In the genomic region with DNA sequence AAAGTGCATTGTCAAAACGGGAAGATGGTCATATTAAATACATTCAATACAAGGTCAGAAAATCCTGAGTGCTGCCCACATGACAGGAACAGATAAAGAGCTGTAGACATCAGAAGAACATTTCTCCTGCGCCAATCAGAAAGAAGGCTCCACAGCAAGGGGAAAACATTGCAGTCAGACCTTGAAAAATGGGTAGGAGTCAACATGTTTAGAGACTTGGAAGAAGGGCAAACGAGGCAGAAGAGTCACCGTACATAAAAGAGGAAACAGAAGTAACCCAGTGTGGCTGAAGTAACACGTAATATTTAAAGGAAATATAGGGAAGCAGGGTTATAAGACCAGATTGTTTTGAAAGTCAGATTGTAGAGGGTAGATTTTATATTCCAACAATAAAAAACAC, we compare ENCODE assay signal across 16 cellular contexts. TPM values are rescaled to one million over a fixed set of nuclear protein-coding genes. Genes with fewer than 3 reads are reported as not detected.
DNase-seq lines count a peak whose midpoint lies in the region; ATAC-seq and TF ChIP-seq lines count a peak whose summit lies in the region.
"Had no signal": no experiment of that assay in that cellular context is flagged by ENCODE, and none has a peak within 500 bp of the region (broad histone marks: within the 10 kb centered on the region; RNA-seq: fewer than 3 reads in every experiment).

No MANE protein-coding gene starts in this region.

- no peaks in the 10 kb centered on the region for H3F3A ChIP-seq in MM.1S (ENCODE audit: insufficient read depth, low read length)

- intact Hi-C loops in stomach (cut with DNase I; ENCODE audit: low total_unique reads) = no loop called here

- H3K27ac Mint-ChIP-seq in activated T-cell treated with anti-CD3 and anti-CD28 coated beads, Interleukin-2, amount 50 U/mL, for 24 hours = peak overlapping the region; percentile 1
- H3K27ac Mint-ChIP-seq in progenitor cell of endocrine pancreas = peak overlapping the region; percentile 3
- H3K27ac Mint-ChIP-seq: activated T-helper 2 cell treated with anti-CD3 and anti-CD28 coated beads, Interferon-gamma antibody, Interleukin-2, Interleukin-4, amounts not matched to agents 10 μg/mL and 5 μg/mL and 100 μg/mL, durations not matched to agents 14 hours and 24 hours and 36 hours; T-helper 2 cell treated with Interferon-gamma antibody and Interleukin-4, amounts not matched to agents 5 μg/mL and 100 μg/mL, for 36 hours had no signal

- H2AFZ ChIP-seq in MM.1S (ENCODE audit: low read length) = no peak overlapping the region
- H2AFZ ChIP-seq: hepatocyte, parathyroid adenoma had no signal

- TF ChIP-seq CTCF in progenitor cell of endocrine pancreas (IDR thresholded peaks at IDR 0.05; ENCODE audit: unreplicated experiment) (no peak), stomach (IDR thresholded peaks at IDR 0.05) (no peak), MM.1S (IDR thresholded peaks at IDR 0.05; ENCODE audit: low read length) (no peak)

- H3K27ac ChIP-seq in stomach = peak overlapping the region in 1 of 5 donors; percentile 18
- no peak overlapping the region for H3K27ac ChIP-seq in MM.1S (ENCODE audit: low read length)
- H3K27ac ChIP-seq: hepatocyte, parathyroid adenoma had no signal

- peaks cover 61% of the 10 kb centered on the region for H3K4me1 Mint-ChIP-seq in activated T-cell treated with anti-CD3 and anti-CD28 coated beads, Interleukin-2, amount 50 U/mL, for 24 hours (ENCODE audit: low read depth)
- peaks cover 8% of the 10 kb centered on the region for H3K4me1 Mint-ChIP-seq in progenitor cell of endocrine pancreas (ENCODE audit: low read depth)

- H3K27me3 Mint-ChIP-seq in activated T-cell treated with anti-CD3 and anti-CD28 coated beads, Interleukin-2, amount 50 U/mL, for 24 hours = no peaks in the 10 kb centered on the region
- no peaks in the 10 kb centered on the region for H3K27me3 Mint-ChIP-seq in progenitor cell of endocrine pancreas
- H3K27me3 Mint-ChIP-seq: CD8-positive, alpha-beta memory T cell had no signal

- no peak overlapping the region for H3K4me3 Mint-ChIP-seq in activated T-cell treated with anti-CD3 and anti-CD28 coated beads, Interleukin-2, amount 50 U/mL, for 24 hours
- H3K4me3 Mint-ChIP-seq in progenitor cell of endocrine pancreas (ENCODE audit: low read depth) = no peak overlapping the region
- H3K4me3 Mint-ChIP-seq: CD8-positive, alpha-beta memory T cell; T-helper 2 cell treated with Interferon-gamma antibody and Interleukin-4, amounts not matched to agents 5 μg/mL and 100 μg/mL, for 36 hours had no signal

- no peaks in the 10 kb centered on the region for H4K20me1 ChIP-seq in MM.1S (ENCODE audit: insufficient read depth, low read length)

- no peaks in the 10 kb centered on the region for H3K9me3 ChIP-seq in stomach
- no peaks in the 10 kb centered on the region for H3K9me3 ChIP-seq in MM.1S (replicated peaks; ENCODE audit: insufficient read depth, low read length)
- H3K9me3 ChIP-seq: esophagus squamous epithelium had no signal

- no peak for DNase-seq in activated T-cell treated with anti-CD3 and anti-CD28 coated beads, Interleukin-2, amount 50 U/mL, for 24 hours
- no peak for DNase-seq in activated T-cell treated with anti-CD3 and anti-CD28 coated beads, Interleukin-2, amount 50 U/mL, for 48 hours
- DNase-seq in NOMO-1 treated with DMSO at 0.1 percent for 48 hours (lab: John Stamatoyannopoulos, UW; ENCODE audit: unreplicated experiment) = peak; percentile 85
- DNase-seq in amniotic epithelial cell (ENCODE audit: low read depth) = peak; percentile 47
- DNase-seq in progenitor cell of endocrine pancreas (ENCODE audit: low spot score, unreplicated experiment) = no peak
- DNase-seq in stomach = no peak
- DNase-seq in MM.1S = no peak
- DNase-seq: CD8-positive, alpha-beta memory T cell; esophagus squamous epithelium; NCI-H1694; NCI-H526 treated with DMSO at 0.1 percent for 48 hours had no signal

- H3K36me3 ChIP-seq in stomach (peaks cover 0 to 9% (median 5%) of the 10 kb centered on the region in 4 donors), MM.1S (replicated peaks; ENCODE audit: insufficient read depth, low read length) (no peaks in the 10 kb centered on the region)

- H3K4me1 ChIP-seq in stomach (peaks cover 0 to 61% (median 17%) of the 10 kb centered on the region in 4 donors), MM.1S (ENCODE audit: low read length) (no peaks in the 10 kb centered on the region)
- H3K4me1 ChIP-seq: parathyroid adenoma had no signal

- peaks cover 85% of the 10 kb centered on the region for H3K79me2 ChIP-seq in MM.1S (ENCODE audit: low read length)

- H3K9me2 ChIP-seq in MM.1S (replicated peaks; ENCODE audit: insufficient read depth, low read length) = no peaks in the 10 kb centered on the region

- H3K4me3 ChIP-seq in stomach (no peak overlapping the region), MM.1S (ENCODE audit: low read length) (no peak overlapping the region)
- H3K4me3 ChIP-seq: esophagus squamous epithelium, hepatocyte had no signal

- H3K9me3 Mint-ChIP-seq in activated T-cell treated with anti-CD3 and anti-CD28 coated beads, Interleukin-2, amount 50 U/mL, for 24 hours = no peaks in the 10 kb centered on the region
- no peaks in the 10 kb centered on the region for H3K9me3 Mint-ChIP-seq in progenitor cell of endocrine pancreas (ENCODE audit: low read depth)
- H3K9me3 Mint-ChIP-seq: activated T-helper 2 cell treated with anti-CD3 and anti-CD28 coated beads, Interferon-gamma antibody, Interleukin-2, Interleukin-4, amounts not matched to agents 10 μg/mL and 5 μg/mL and 100 μg/mL, durations not matched to agents 14 hours and 24 hours and 36 hours; CD8-positive, alpha-beta memory T cell; T-helper 2 cell treated with Interferon-gamma antibody and Interleukin-4, amounts not matched to agents 5 μg/mL and 100 μg/mL, for 36 hours had no signal

- peaks cover 32% of the 10 kb centered on the region for H3K36me3 Mint-ChIP-seq in activated T-cell treated with anti-CD3 and anti-CD28 coated beads, Interleukin-2, amount 50 U/mL, for 24 hours (ENCODE audit: low read depth)
- H3K36me3 Mint-ChIP-seq in progenitor cell of endocrine pancreas (ENCODE audit: insufficient read depth) = peaks cover 6% of the 10 kb centered on the region

- WGBS in stomach, 5 donors = 46 to 66% (median 59%) methylated on average over 5 of the region's 5 CpGs

- TF ChIP-seq EP300 in stomach (IDR thresholded peaks at IDR 0.05) = no peak

- ATAC-seq in HG02798 (IDR thresholded peaks at IDR 0.05; ENCODE audit: poor library complexity, unreplicated experiment) = no peak

- no peak for TF ChIP-seq POLR2A in stomach (IDR thresholded peaks at IDR 0.05)

- H3K27me3 ChIP-seq in stomach (no peaks in the 10 kb centered on the region), MM.1S (replicated peaks; ENCODE audit: insufficient read depth, low read length) (no peaks in the 10 kb centered on the region)
- H3K27me3 ChIP-seq: esophagus squamous epithelium, hepatocyte had no signal

- H3K9ac ChIP-seq in MM.1S (ENCODE audit: low read length) = no peak overlapping the region
- H3K9ac ChIP-seq: parathyroid adenoma had no signal

- no peak overlapping the region for H3K4me2 ChIP-seq in MM.1S (ENCODE audit: low read depth, low read length)
- H3K4me2 ChIP-seq: hepatocyte had no signal

RNA-seq across cellular contexts. Expression of gene SPPL3, which starts 11.9 kb away (rescaled TPM):
- total RNA-seq in progenitor cell of endocrine pancreas (69.1 and 70.2 TPM in 2 replicates), stomach (10 to 100 TPM; 13.9 to 63.4 (median 23.5) TPM)
- 10 to 100 TPM in 1 of 3 donors, 1 to 10 TPM in 2; 5.0 to 13.4 (median 7.6) TPM for polyA plus RNA-seq in stomach

Comparison
In these comparisons a context has a peak if more than half of its experiments do, and no peak if none do; other contexts are left out.
1. DNase-seq: peak in NOMO-1 treated with DMSO at 0.1 percent for 48 hours (single experiment) and amniotic epithelial cell (single experiment); none in activated T-cell treated with anti-CD3 and anti-CD28 coated beads, Interleukin-2, amount 50 U/mL, for 24 hours (single experiment), activated T-cell treated with anti-CD3 and anti-CD28 coated beads, Interleukin-2, amount 50 U/mL, for 48 hours (0 of 2), progenitor cell of endocrine pancreas (single experiment), stomach (single experiment) and MM.1S (single experiment).